8 cellular contexts compared by ENCODE assay signal in genomic region chr16:25066747-25067631, GRCh38. TPM values are rescaled to one million over a fixed set of nuclear protein-coding genes. Genes with fewer than 3 reads are reported as not detected.
DNase-seq lines count a peak whose midpoint lies in the region; ATAC-seq and TF ChIP-seq lines count a peak whose summit lies in the region.

No MANE protein-coding gene starts in this region.

- TF ChIP-seq CTCF in AG09309 (IDR thresholded peaks at IDR 0.05; ENCODE audit: control insufficient read depth, insufficient read depth, low read depth, low read length, missing control alignments): no peak
- no peak for TF ChIP-seq CTCF in lower lobe of right lung (IDR thresholded peaks at IDR 0.05)

- H3K27ac Mint-ChIP-seq in activated CD8-positive, alpha-beta T cell treated with anti-CD3 and anti-CD28 coated beads, Interleukin-2, amount 10 ng/mL, durations not matched to agents 7 days and 5 days: peak overlapping the region; percentile 87

- POLR2A ChIA-PET in activated CD8-positive, alpha-beta T cell treated with anti-CD3 and anti-CD28 coated beads, Interleukin-2, amount 10 ng/mL, durations not matched to agents 7 days and 5 days (lab: Charles Lee): interaction anchor here (0.6 to 4.0 kb wide), 21 partner anchors 9 to 229 kb away, joined by 3 to 44 read pairs (median 4); partner anchors contain the start of gene LCMT1

- CTCF ChIA-PET in activated CD8-positive, alpha-beta T cell treated with anti-CD3 and anti-CD28 coated beads, Interleukin-2, amount 10 ng/mL, durations not matched to agents 7 days and 5 days (lab: Charles Lee): interaction anchor here (0.7 to 3.7 kb wide), 12 partner anchors 10 to 158 kb away, joined by 3 to 25 read pairs (median 4); no protein-coding TSS in a partner anchor

- 7 to 8% methylated on average over 63 of the region's 63 CpGs for WGBS in ectodermal cell, 2 experiments

- H3K9me3 ChIP-seq in ectodermal cell (ENCODE audit: control insufficient read depth, low read length) (no peaks in the 10 kb centered on the region), lower lobe of right lung (no peaks in the 10 kb centered on the region)

- DNase-seq in AG09309 (ENCODE audit: low read depth): no peak
- DNase-seq in NCI-H774 (lab: John Stamatoyannopoulos, UW): peak; percentile 60
- peak; percentile 90 for DNase-seq in activated CD8-positive, alpha-beta T cell treated with anti-CD3 and anti-CD28 coated beads, Interleukin-2, amount 10 ng/mL, durations not matched to agents 7 days and 5 days
- peak; percentile 88 for DNase-seq in lower lobe of right lung
- DNase-seq in stimulated activated CD4-positive, alpha-beta T cell treated with anti-CD3 and anti-CD28 coated beads, TNF-alpha, amount 100 ng/mL, for 1 hour (ENCODE audit: low read depth in 3 of 3, low spot score in 1 of 3): peak; percentile 33 to 79 (median 53)

- no peaks in the 10 kb centered on the region for H3K27me3 Mint-ChIP-seq in activated CD8-positive, alpha-beta T cell treated with anti-CD3 and anti-CD28 coated beads, Interleukin-2, amount 10 ng/mL, durations not matched to agents 7 days and 5 days (ENCODE audit: low read depth)

- H3K4me1 ChIP-seq in ectodermal cell (ENCODE audit: control insufficient read depth, insufficient read depth, low read length): no peaks in the 10 kb centered on the region
- H3K4me1 ChIP-seq in lower lobe of right lung: peaks cover 5% of the 10 kb centered on the region

- H3K4me3 Mint-ChIP-seq in activated CD8-positive, alpha-beta T cell treated with anti-CD3 and anti-CD28 coated beads, Interleukin-2, amount 10 ng/mL, durations not matched to agents 7 days and 5 days: peak overlapping the region; percentile 84

- peaks cover 13% of the 10 kb centered on the region for H3K36me3 Mint-ChIP-seq in activated CD8-positive, alpha-beta T cell treated with anti-CD3 and anti-CD28 coated beads, Interleukin-2, amount 10 ng/mL, durations not matched to agents 7 days and 5 days (ENCODE audit: low read depth)

- H3K4me1 Mint-ChIP-seq in activated CD8-positive, alpha-beta T cell treated with anti-CD3 and anti-CD28 coated beads, Interleukin-2, amount 10 ng/mL, durations not matched to agents 7 days and 5 days (ENCODE audit: low read depth): peaks cover 49% of the 10 kb centered on the region

- H3K9me3 Mint-ChIP-seq in activated CD8-positive, alpha-beta T cell treated with anti-CD3 and anti-CD28 coated beads, Interleukin-2, amount 10 ng/mL, durations not matched to agents 7 days and 5 days (ENCODE audit: insufficient read depth): no peaks in the 10 kb centered on the region

- ATAC-seq in GM19023 (IDR thresholded peaks at IDR 0.05; ENCODE audit: unreplicated experiment): peak; percentile 93
- ATAC-seq in HG03196 (IDR thresholded peaks at IDR 0.05; ENCODE audit: unreplicated experiment): peak; percentile 70
- peak; percentile 96 for ATAC-seq in activated CD8-positive, alpha-beta T cell treated with anti-CD3 and anti-CD28 coated beads, Interleukin-2, amount 10 ng/mL, durations not matched to agents 7 days and 5 days
- peak; percentile 98 to 100 for ATAC-seq in lower lobe of right lung

- H3K27me3 ChIP-seq in ectodermal cell (ENCODE audit: control insufficient read depth, insufficient read depth, low read length, poor library complexity, severe bottlenecking) (peaks cover 30% of the 10 kb centered on the region), lower lobe of right lung (ENCODE audit: low read depth) (no peaks in the 10 kb centered on the region)

- H3K36me3 ChIP-seq in ectodermal cell (ENCODE audit: control insufficient read depth, insufficient read depth, low read length): no peaks in the 10 kb centered on the region
- H3K36me3 ChIP-seq in lower lobe of right lung: no peaks in the 10 kb centered on the region

- intact Hi-C loops in lower lobe of right lung (cut with DNase I): no loop called here

- H3K4me3 ChIP-seq in AG09309 (ENCODE audit: control insufficient read depth, low read depth, low read length): peak overlapping the region; percentile 83
- H3K4me3 ChIP-seq in ectodermal cell (ENCODE audit: insufficient read depth, low read depth, low read length): peak overlapping the region; percentile 58
- H3K4me3 ChIP-seq in lower lobe of right lung: peak overlapping the region; percentile 91

- H3K27ac ChIP-seq in ectodermal cell (ENCODE audit: insufficient read depth, low read depth, low read length, poor library complexity, severe bottlenecking) (no peak overlapping the region), lower lobe of right lung (peak overlapping the region; percentile 94)

RNA-seq across cellular contexts. Expression of gene LCMT1, which starts 44.6 kb away (rescaled TPM):
- 10 to 100 TPM; 37.9 to 41.3 TPM for total RNA-seq in activated CD8-positive, alpha-beta T cell treated with anti-CD3 and anti-CD28 coated beads, Interleukin-2, amount 10 ng/mL, durations not matched to agents 7 days and 5 days
- polyA plus RNA-seq in ectodermal cell (2013, experiment 1 of 4): 66.2 TPM
- polyA plus RNA-seq in ectodermal cell (2013, experiment 2 of 4): 83.1 TPM
- polyA plus RNA-seq in ectodermal cell (2013, experiment 3 of 4): 61.0 TPM
- 67.6 TPM for polyA plus RNA-seq in ectodermal cell (2013, experiment 4 of 4)
- total RNA-seq in lower lobe of right lung: 35.7 TPM

RNA-seq across cellular contexts. Expression of gene ARHGAP17, which starts 51.8 kb away (rescaled TPM):
- total RNA-seq in activated CD8-positive, alpha-beta T cell treated with anti-CD3 and anti-CD28 coated beads, Interleukin-2, amount 10 ng/mL, durations not matched to agents 7 days and 5 days: 10 to 100 TPM; 72.4 to 75.8 TPM
- polyA plus RNA-seq in ectodermal cell (2013, experiment 1 of 4): 102 TPM
- 104 TPM for polyA plus RNA-seq in ectodermal cell (2013, experiment 2 of 4)
- polyA plus RNA-seq in ectodermal cell (2013, experiment 3 of 4): 75.6 TPM
- polyA plus RNA-seq in ectodermal cell (2013, experiment 4 of 4): 79.8 TPM
- total RNA-seq in lower lobe of right lung: 89.5 TPM
